9 cellular contexts compared by ENCODE assay signal in genomic region chr6:116253505-116254296, GRCh38. TPM values are rescaled to one million over a fixed set of nuclear protein-coding genes. Genes with fewer than 3 reads are reported as not detected.
DNase-seq lines count a peak whose midpoint lies in the region; ATAC-seq and TF ChIP-seq lines count a peak whose summit lies in the region.
"Had no signal": no experiment of that assay in that cellular context is flagged by ENCODE, and none has a peak within 500 bp of the region (broad histone marks: within the 10 kb centered on the region; RNA-seq: fewer than 3 reads in every experiment).

Gene TSPYL4 (minus strand): TSS chr6:116254075. CDS start chr6:116254008, 67 bp downstream.

- DNase-seq in NCI-H69 (lab: John Stamatoyannopoulos, UW) (peak; percentile 96), dermis blood vessel endothelial cell (peak; percentile 99), left kidney (ENCODE audit: low read depth, low spot score) (peak; percentile 99)
- peak; percentile 94 for DNase-seq in activated CD4-positive, alpha-beta T cell treated with anti-CD3 and anti-CD28 coated beads, Interleukin-2, amount 10 ng/mL, durations not matched to agents 7 days and 5 days
- peak; percentile 90 for DNase-seq in stimulated activated CD4-positive, alpha-beta T cell treated with anti-CD3 and anti-CD28 coated beads, Interleukin-1b, Interleukin-23, amount 100 ng/mL, for 48 hours

- H3K9me3 Mint-ChIP-seq in activated CD4-positive, alpha-beta T cell treated with anti-CD3 and anti-CD28 coated beads, Interleukin-2, amount 10 ng/mL, durations not matched to agents 7 days and 5 days: no peaks in the 10 kb centered on the region
- H3K9me3 Mint-ChIP-seq: nephron had no signal

- H3K4me1 Mint-ChIP-seq in activated CD4-positive, alpha-beta T cell treated with anti-CD3 and anti-CD28 coated beads, Interleukin-2, amount 10 ng/mL, durations not matched to agents 7 days and 5 days: peaks cover 4% of the 10 kb centered on the region

- no peak for TF ChIP-seq CTCF in C4-2B (conservative IDR thresholded peaks at IDR 0.05)

- CTCF ChIA-PET in activated CD4-positive, alpha-beta T cell treated with anti-CD3 and anti-CD28 coated beads, Interleukin-2, amount 10 ng/mL, durations not matched to agents 7 days and 5 days (lab: Charles Lee): interaction anchor here (0.6 to 1.9 kb wide), 3 partner anchors 14 to 525 kb away, joined by 3 to 13 read pairs (median 4); no protein-coding TSS in a partner anchor

- no peak within 1 kb of the TSS for H3K4me3 Mint-ChIP-seq in activated CD4-positive, alpha-beta T cell treated with anti-CD3 and anti-CD28 coated beads, Interleukin-2, amount 10 ng/mL, durations not matched to agents 7 days and 5 days
- H3K4me3 Mint-ChIP-seq: nephron had no signal

- H3K27ac ChIP-seq in C4-2B: peak within 1 kb of the TSS; percentile 76

- peaks cover 18% of the 10 kb centered on the region for H3K36me3 Mint-ChIP-seq in activated CD4-positive, alpha-beta T cell treated with anti-CD3 and anti-CD28 coated beads, Interleukin-2, amount 10 ng/mL, durations not matched to agents 7 days and 5 days (ENCODE audit: low read depth)

- ATAC-seq in GM19395 (IDR thresholded peaks at IDR 0.05; ENCODE audit: unreplicated experiment): peak; percentile 99
- ATAC-seq in HG03521 (IDR thresholded peaks at IDR 0.05; ENCODE audit: unreplicated experiment): peak; percentile 100

- no peaks in the 10 kb centered on the region for H3K27me3 Mint-ChIP-seq in activated CD4-positive, alpha-beta T cell treated with anti-CD3 and anti-CD28 coated beads, Interleukin-2, amount 10 ng/mL, durations not matched to agents 7 days and 5 days

- POLR2A ChIA-PET in activated CD4-positive, alpha-beta T cell treated with anti-CD3 and anti-CD28 coated beads, Interleukin-2, amount 10 ng/mL, durations not matched to agents 7 days and 5 days (lab: Charles Lee): interaction anchor here (1.4 kb wide), 1 partner anchor 26 kb away, joined by 3 read pairs; the partner anchor contains the start of gene TSPYL1

- H3K27ac Mint-ChIP-seq in activated CD4-positive, alpha-beta T cell treated with anti-CD3 and anti-CD28 coated beads, Interleukin-2, amount 10 ng/mL, durations not matched to agents 7 days and 5 days: no peak within 1 kb of the TSS

RNA-seq across cellular contexts. Expression of gene TSPYL4, which starts in this region (rescaled TPM):
- 10 to 100 TPM; 17.0 to 18.8 TPM for total RNA-seq in activated CD4-positive, alpha-beta T cell treated with anti-CD3 and anti-CD28 coated beads, Interleukin-2, amount 10 ng/mL, durations not matched to agents 7 days and 5 days
- total RNA-seq in dermis blood vessel endothelial cell: 7.5 and 10.6 TPM in 2 replicates

Comparison
In these comparisons a context has a peak if more than half of its experiments do, and no peak if none do; other contexts are left out.
1. Peak in every context shown above with its lines: DNase-seq, ATAC-seq and H3K27ac ChIP-seq.